ENCODE assay signal across 15 cellular contexts in genomic region chr1:27886353-27886679, GRCh38. TPM values are rescaled to one million over a fixed set of nuclear protein-coding genes. Genes with fewer than 3 reads are reported as not detected.
DNase-seq lines count a peak whose midpoint lies in the region; ATAC-seq and TF ChIP-seq lines count a peak whose summit lies in the region.
"Had no signal": no experiment of that assay in that cellular context is flagged by ENCODE, and none has a peak within 500 bp of the region (broad histone marks: within the 10 kb centered on the region; RNA-seq: fewer than 3 reads in every experiment).

No MANE protein-coding gene starts in this region.

- peak overlapping the region in 1 of 3 donors; percentile 79 for H3K4me3 Mint-ChIP-seq in T-cell
- H3K4me3 Mint-ChIP-seq: H9 had no signal

- peaks cover 2 to 50% (median 20%) of the 10 kb centered on the region in 4 donors for H3K36me3 ChIP-seq in esophagus muscularis mucosa

- no peaks in the 10 kb centered on the region for H3K9me3 Mint-ChIP-seq in activated naive CD4-positive, alpha-beta T cell treated with anti-CD3 and anti-CD28 coated beads, Interleukin-2, amount 50 U/mL, for 72 hours
- H3K9me3 Mint-ChIP-seq in T-cell: no peaks in the 10 kb centered on the region
- H3K9me3 Mint-ChIP-seq: H9 had no signal

- TF ChIP-seq CTCF in esophagus muscularis mucosa (IDR thresholded peaks at IDR 0.05): no peak

- POLR2A ChIA-PET in T-cell (lab: Charles Lee): interaction anchor here in 1 of 2 donors (0.6 kb wide), 1 partner anchor 441 kb away, joined by 3 read pairs; no protein-coding TSS in a partner anchor

- 77% methylated on average over 2 of the region's 2 CpGs for whole genome bisulfite sequencing in esophagus muscularis mucosa

- CTCF ChIA-PET in T-cell (lab: Charles Lee): interaction anchor here in 1 of 2 donors (0.5 kb wide), 1 partner anchor 22 kb away, joined by 3 read pairs; no protein-coding TSS in a partner anchor

- intact Hi-C loops in esophagus muscularis mucosa (cut with DNase I): no loop called here

- peaks cover 24 to 82% (median 78%) of the 10 kb centered on the region in 3 donors for H3K4me1 Mint-ChIP-seq in T-cell
- H3K4me1 Mint-ChIP-seq: H9 had no signal

- no peak overlapping the region for H3K4me3 ChIP-seq in esophagus muscularis mucosa
- H3K4me3 ChIP-seq: SK-N-MC had no signal

- no peaks in the 10 kb centered on the region for H3K4me1 ChIP-seq in esophagus muscularis mucosa

- peak overlapping the region; percentile 89 to 90 for H3K27ac Mint-ChIP-seq in activated naive CD4-positive, alpha-beta T cell treated with anti-CD3 and anti-CD28 coated beads, Interleukin-2, amount 50 U/mL, for 72 hours
- peak overlapping the region; percentile 92 to 99 for H3K27ac Mint-ChIP-seq in T-cell
- H3K27ac Mint-ChIP-seq: H9 had no signal

- no peaks in the 10 kb centered on the region for H3K27me3 Mint-ChIP-seq in T-cell

- H3K27me3 ChIP-seq in esophagus muscularis mucosa: no peaks in the 10 kb centered on the region

- DNase-seq in activated naive CD4-positive, alpha-beta T cell treated with anti-CD3 and anti-CD28 coated beads, Interleukin-2, amount 50 U/mL, for 72 hours (ENCODE audit: low spot score in 2 of 2): peak in 1 of 2 donors; percentile 20
- no peak for DNase-seq in activated naive CD4-positive, alpha-beta T cell (lab: John Stamatoyannopoulos, UW)
- DNase-seq in T-cell: no peak
- DNase-seq in esophagus muscularis mucosa (ENCODE audit: extremely low spot score): no peak
- DNase-seq in substantia nigra (lab: John Stamatoyannopoulos, UW): no peak
- DNase-seq in AG08395 (ENCODE audit: low spot score): no peak
- no peak for DNase-seq in mesenteric fat pad (ENCODE audit: low spot score)
- DNase-seq in NCI-H226: no peak
- DNase-seq: H9; NCI-H146; NCI-H774; nucleus accumbens; stimulated activated CD4-positive, alpha-beta T cell treated with anti-CD3 and anti-CD28 coated beads, Interleukin-12 subunit alpha, Interleukin-12 subunit beta, amount 100 ng/mL, for 4 hours had no signal

- no peaks in the 10 kb centered on the region for H3K9me3 ChIP-seq in esophagus muscularis mucosa

- H3K36me3 Mint-ChIP-seq in activated naive CD4-positive, alpha-beta T cell treated with anti-CD3 and anti-CD28 coated beads, Interleukin-2, amount 50 U/mL, for 72 hours: peaks cover 29 to 42% of the 10 kb centered on the region in 2 donors
- H3K36me3 Mint-ChIP-seq in T-cell: peaks cover 67% of the 10 kb centered on the region

- TF ChIP-seq POLR2A in esophagus muscularis mucosa (IDR thresholded peaks at IDR 0.05; ENCODE audit: low read depth): no peak

- peak in 1 of 2 donors; percentile 43 for ATAC-seq in activated naive CD4-positive, alpha-beta T cell treated with anti-CD3 and anti-CD28 coated beads, Interleukin-2, amount 50 U/mL, for 72 hours
- ATAC-seq in T-cell (replicated peaks in 1 of 4): no peak

- H3K27ac ChIP-seq in esophagus muscularis mucosa (replicated peaks in 1 of 4) (peak overlapping the region; percentile 28 to 44 (median 41)), substantia nigra (ENCODE audit: low read depth, low read length, poor library complexity, severe bottlenecking) (peak overlapping the region; percentile 9)
- H3K27ac ChIP-seq: SK-N-MC had no signal

- no peak for TF ChIP-seq EP300 in esophagus muscularis mucosa (IDR thresholded peaks at IDR 0.05)

RNA-seq across cellular contexts. Expression of gene THEMIS2, which starts 14.0 kb away (rescaled TPM):
- 10 to 100 TPM; 27.3 to 34.6 TPM for total RNA-seq in activated naive CD4-positive, alpha-beta T cell treated with anti-CD3 and anti-CD28 coated beads, Interleukin-2, amount 50 U/mL, for 72 hours
- total RNA-seq in T-cell: 100 to 1,000 TPM in 2 of 5 donors, 10 to 100 TPM in 3; 39.0 to 124 (median 94.8) TPM
- 10 to 100 TPM in 3 of 4 donors, 1 to 10 TPM in 1; 9.6 to 36.4 (median 24.6) TPM for total RNA-seq in esophagus muscularis mucosa
- 64.9 TPM for total RNA-seq in mesenteric fat pad
- total RNA-seq: HT1080 had no signal

RNA-seq across cellular contexts. Expression of gene RPA2, which starts 28.1 kb away (rescaled TPM):
- 10 to 100 TPM; 69.4 to 88.2 TPM for total RNA-seq in activated naive CD4-positive, alpha-beta T cell treated with anti-CD3 and anti-CD28 coated beads, Interleukin-2, amount 50 U/mL, for 72 hours
- total RNA-seq in T-cell (10 to 100 TPM; 36.1 to 68.9 (median 53.5) TPM), esophagus muscularis mucosa (10 to 100 TPM; 21.2 to 41.5 (median 30.6) TPM), mesenteric fat pad (31.6 TPM)

RNA-seq across cellular contexts. Expression of gene SMPDL3B, which starts 48.5 kb away (rescaled TPM):
- total RNA-seq in activated naive CD4-positive, alpha-beta T cell treated with anti-CD3 and anti-CD28 coated beads, Interleukin-2, amount 50 U/mL, for 72 hours: 1 to 10 TPM in 1 of 2 donors, under 1 TPM in 1; 0.43 to 1.3 TPM
- total RNA-seq in T-cell (under 1 TPM in 4 of 5 donors, not detected in 1; 0.22 to 0.44 (median 0.33) TPM), esophagus muscularis mucosa (under 1 TPM in 2 of 4 donors, not detected in 2; 0.23 to 0.58 TPM), mesenteric fat pad (not detected)

RNA-seq across cellular contexts. Expression of gene PPP1R8, which starts 55.7 kb away (rescaled TPM):
- total RNA-seq in activated naive CD4-positive, alpha-beta T cell treated with anti-CD3 and anti-CD28 coated beads, Interleukin-2, amount 50 U/mL, for 72 hours: 10 to 100 TPM; 28.3 to 52.0 TPM
- total RNA-seq in T-cell (10 to 100 TPM; 20.5 to 48.1 (median 40.5) TPM), esophagus muscularis mucosa (10 to 100 TPM; 33.2 to 51.6 (median 42.0) TPM), mesenteric fat pad (35.3 TPM)
